In the genomic region with DNA sequence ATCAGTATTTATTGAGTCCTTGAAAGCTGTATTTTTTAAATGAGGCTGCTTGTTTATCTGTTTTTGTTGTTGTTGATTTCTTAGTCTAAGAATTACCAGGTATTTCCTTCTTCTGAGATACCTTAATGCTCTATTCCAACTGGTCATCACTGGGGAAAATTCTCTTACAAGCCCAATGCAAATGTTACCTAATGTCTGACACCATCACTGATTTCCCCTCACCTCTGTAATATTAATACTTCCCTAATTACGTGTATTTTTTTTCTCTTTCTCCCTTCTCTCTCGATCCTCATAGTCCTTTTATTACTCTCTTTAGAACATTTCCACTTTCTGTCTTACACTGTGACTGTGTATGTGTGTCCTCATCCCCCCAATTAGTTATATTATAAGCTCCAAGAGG, we compare ENCODE assay signal across 1 cellular context.
TF ChIP-seq lines count a peak whose summit lies in the region.

No MANE protein-coding gene starts in this region.

TF ChIP-seq in GM23338, 12 proteins besides CTCF, POLR2A, EP300 and RAD21 (continued from another document):
- no peak for TF ChIP-seq EZH2 (IDR thresholded peaks at IDR 0.05; ENCODE audit: low read depth, unreplicated experiment)
